Comparison of ENCODE assay signal across 8 cellular contexts in genomic region chr3:169218314-169218983, GRCh38.
DNase-seq lines count a peak whose midpoint lies in the region; ATAC-seq and TF ChIP-seq lines count a peak whose summit lies in the region.

No MANE protein-coding gene starts in this region.

- WGBS in trophoblast cell (ENCODE audit: extremely low coverage, insufficient coverage, insufficient read length) = no CpG with 5 or more reads among the region's 5 CpGs

- H3K9me3 ChIP-seq in OCI-LY7 (ENCODE audit: low read length) (no peaks in the 10 kb centered on the region), trophoblast cell (ENCODE audit: insufficient read depth, low read depth, low read length) (no peaks in the 10 kb centered on the region)

- no peak overlapping the region for H3K18ac ChIP-seq in trophoblast cell (ENCODE audit: low read length)

- H2AK5ac ChIP-seq in trophoblast cell (ENCODE audit: low read length) = no peak overlapping the region

- H3K4me2 ChIP-seq in OCI-LY7 (ENCODE audit: low read length) = no peak overlapping the region
- H3K4me2 ChIP-seq in trophoblast cell (ENCODE audit: low read length) = no peak overlapping the region

- CTCF ChIA-PET in OCI-LY7 (lab: Charles Lee; ENCODE audit: unreplicated experiment) (no interaction called here), T-cell (lab: Charles Lee) (interaction anchor here in 1 of 2 donors (1.4 kb wide), 1 partner anchor 11 kb away, joined by 4 read pairs; no protein-coding TSS in a partner anchor)

- no peak overlapping the region for H3K4me3 Mint-ChIP-seq in T-cell

- no peak overlapping the region for H3K14ac ChIP-seq in trophoblast cell (ENCODE audit: low read length)

- no peak overlapping the region for H2BK12ac ChIP-seq in trophoblast cell (ENCODE audit: low read length)

- H2BK5ac ChIP-seq in trophoblast cell (ENCODE audit: low read depth, low read length, poor library complexity) = no peak overlapping the region

- H4K12ac ChIP-seq in trophoblast cell (ENCODE audit: low read depth, low read length) = no peak overlapping the region

- H4K91ac ChIP-seq in trophoblast cell (ENCODE audit: low read depth, low read length) = no peak overlapping the region

- no peak overlapping the region for H2BK120ac ChIP-seq in trophoblast cell (ENCODE audit: insufficient read depth, low read length, poor library complexity)

- POLR2A ChIA-PET in OCI-LY7 (lab: Charles Lee) = interaction anchor here (0.7 kb wide), 1 partner anchor 38 kb away, joined by 3 read pairs; no protein-coding TSS in a partner anchor
- POLR2A ChIA-PET in T-cell (lab: Charles Lee) = interaction anchor here in 1 of 2 donors (0.6 to 0.8 kb wide), 2 partner anchors 246 to 1185 kb away, joined by 4 read pairs; no protein-coding TSS in a partner anchor

- BruUV-seq in OCI-LY7 (replicated peaks; lab: Mats Ljungman, UMichigan) = no TSS peak

- no peak overlapping the region for H3K9ac ChIP-seq in trophoblast cell (ENCODE audit: low read length)

- H3K27me3 Mint-ChIP-seq in T-cell = peaks cover 0 to 3% of the 10 kb centered on the region in 2 donors

- H2AFZ ChIP-seq in OCI-LY7 (ENCODE audit: low read length) = no peak overlapping the region
- H2AFZ ChIP-seq in trophoblast cell (ENCODE audit: insufficient read depth, low read length, poor library complexity) = no peak overlapping the region

- intact Hi-C loops in OCI-LY7 (cut with micrococcal nuclease; ENCODE audit: unreplicated experiment) = no loop called here

- H3K4me1 Mint-ChIP-seq in T-cell = no peaks in the 10 kb centered on the region

- H3K27ac Mint-ChIP-seq in T-cell = no peak overlapping the region

- no peak overlapping the region for H3K4ac ChIP-seq in trophoblast cell (ENCODE audit: low read depth, low read length)

- no peaks in the 10 kb centered on the region for H3K36me3 Mint-ChIP-seq in T-cell

- H4K8ac ChIP-seq in trophoblast cell (ENCODE audit: low read depth, low read length) = no peak overlapping the region

- no peaks in the 10 kb centered on the region for H3K27me3 ChIP-seq in trophoblast cell (ENCODE audit: insufficient read depth, low read length)

- H3K79me2 ChIP-seq in OCI-LY7 (ENCODE audit: insufficient read depth, low read depth, low read length) (no peaks in the 10 kb centered on the region), trophoblast cell (ENCODE audit: control insufficient read depth, insufficient read depth, low read length, poor library complexity) (no peaks in the 10 kb centered on the region)

- H3K9me2 ChIP-seq in OCI-LY7 (ENCODE audit: insufficient read depth, low read length) = no peaks in the 10 kb centered on the region

- H3K27ac ChIP-seq in OCI-LY7 (ENCODE audit: low read depth, low read length, poor library complexity, severe bottlenecking) (no peak overlapping the region), trophoblast cell (ENCODE audit: low read depth, low read length) (no peak overlapping the region)

- no peak overlapping the region for H3K4me3 ChIP-seq in OCI-LY7 (ENCODE audit: low read depth, low read length, poor library complexity, severe bottlenecking)
- no peak overlapping the region for H3K4me3 ChIP-seq in trophoblast cell (ENCODE audit: low read depth, low read length)

- no peaks in the 10 kb centered on the region for H3K36me3 ChIP-seq in OCI-LY7 (ENCODE audit: insufficient read depth, low read length)
- H3K36me3 ChIP-seq in trophoblast cell (ENCODE audit: control insufficient read depth in 1 of 2, insufficient read depth in 2 of 2, low read length in 2 of 2) = no peaks in the 10 kb centered on the region

- DNase-seq in SHP77 (lab: John Stamatoyannopoulos, UW) (peak; percentile 9 to 11), SHP77 treated with DMSO at 0.1 percent for 48 hours (lab: John Stamatoyannopoulos, UW) (no peak), OCI-LY7 (ENCODE audit: low spot score) (no peak), fibroblast of peridontal ligament (ENCODE audit: extremely low read depth) (peak; percentile 66), trophoblast cell (peak; percentile 8 to 25), activated gamma-delta T cell (lab: John Stamatoyannopoulos, UW) (no peak), T-cell (no peak)

- no peaks in the 10 kb centered on the region for H3K79me1 ChIP-seq in trophoblast cell (ENCODE audit: low read length)

- no peak overlapping the region for H3K23ac ChIP-seq in trophoblast cell (ENCODE audit: low read length)

- H4K20me1 ChIP-seq in OCI-LY7 (ENCODE audit: insufficient read depth, low read length) = no peaks in the 10 kb centered on the region

- peaks cover 0 to 4% (median 0%) of the 10 kb centered on the region in 3 donors for H3K9me3 Mint-ChIP-seq in T-cell

- ATAC-seq in GM19452 (IDR thresholded peaks at IDR 0.05; ENCODE audit: unreplicated experiment) (no peak), T-cell (replicated peaks in 1 of 4) (no peak)

- TF ChIP-seq CTCF in OCI-LY7 (conservative IDR thresholded peaks at IDR 0.05; ENCODE audit: low read length) = 0 out of 2 replicates have a peak, but pooled peaks have one; percentile 24

- no peaks in the 10 kb centered on the region for H3K4me1 ChIP-seq in OCI-LY7 (ENCODE audit: insufficient read depth, low read length, poor library complexity, severe bottlenecking)
- no peaks in the 10 kb centered on the region for H3K4me1 ChIP-seq in trophoblast cell (ENCODE audit: control insufficient read depth in 1 of 2, insufficient read depth in 2 of 2, low read length in 2 of 2)

Comparison
In these comparisons a context has a peak if more than half of its experiments do, and no peak if none do; other contexts are left out.
1. DNase-seq: peak in SHP77 (2 of 2), fibroblast of peridontal ligament (single experiment) and trophoblast cell (2 of 2); none in SHP77 treated with DMSO at 0.1 percent for 48 hours (single experiment), OCI-LY7 (single experiment), activated gamma-delta T cell (single experiment) and T-cell (0 of 34).